ENCODE assay signal across 25 cellular contexts in genomic region chr9:35426627-35427026, GRCh38.
"Had no signal": no experiment of that assay in that cellular context is flagged by ENCODE, and none has a peak within 500 bp of the region (broad histone marks: within the 10 kb centered on the region; RNA-seq: fewer than 3 reads in every experiment).

No MANE protein-coding gene starts in this region.

- FAIRE-seq: astrocyte, small intestine had no signal

- H3K27ac Mint-ChIP-seq: activated naive CD8-positive, alpha-beta T cell treated with anti-CD3 and anti-CD28 coated beads for 36 hours; effector memory CD8-positive, alpha-beta T cell; stimulated activated effector memory CD8-positive, alpha-beta T cell treated with anti-CD3 and anti-CD28 coated beads, Interleukin-12 subunit alpha, Interleukin-12 subunit beta, amount 100 ng/mL, for 72 hours; stimulated activated naive CD8-positive, alpha-beta T cell treated with anti-CD3 and anti-CD28 coated beads, Interleukin-15, amount 100 ng/mL, for 72 hours had no signal

- H3K4me1 ChIP-seq: colonic mucosa, transverse colon, uterus had no signal

- H3K4me1 Mint-ChIP-seq: activated naive CD8-positive, alpha-beta T cell treated with anti-CD3 and anti-CD28 coated beads for 36 hours; naive B cell; stimulated activated effector memory CD8-positive, alpha-beta T cell treated with anti-CD3 and anti-CD28 coated beads, Interleukin-12 subunit alpha, Interleukin-12 subunit beta, amount 100 ng/mL, for 72 hours; stimulated activated naive CD8-positive, alpha-beta T cell treated with anti-CD3 and anti-CD28 coated beads, Interleukin-15, amount 100 ng/mL, for 72 hours had no signal

- H3K4me3 ChIP-seq: colonic mucosa, dorsolateral prefrontal cortex, gastrocnemius medialis, transverse colon, uterus had no signal

- H3K27ac ChIP-seq: colonic mucosa, dorsolateral prefrontal cortex, gastrocnemius medialis, transverse colon, uterus had no signal

- H3K9me3 Mint-ChIP-seq: stimulated activated effector memory CD8-positive, alpha-beta T cell treated with anti-CD3 and anti-CD28 coated beads, Interleukin-12 subunit alpha, Interleukin-12 subunit beta, amount 100 ng/mL, for 72 hours had no signal

- H3K9me3 ChIP-seq: colonic mucosa, uterus had no signal

- DNase-seq: activated CD4-positive, alpha-beta T cell treated with anti-CD3 and anti-CD28 coated beads for 4 hours; activated CD4-positive, alpha-beta T cell treated with anti-CD3 and anti-CD28 coated beads, Interleukin-2, amount 50 U/mL, for 48 hours; activated CD4-positive, CD25-positive, alpha-beta regulatory T cell; activated CD8-positive, alpha-beta memory T cell treated with anti-CD3 and anti-CD28 coated beads, Interleukin-2, amount 50 U/mL, for 48 hours; activated naive CD4-positive, alpha-beta T cell treated with Interleukin-2 at 50 U/mL for 16 hours; activated naive CD8-positive, alpha-beta T cell treated with anti-CD3 and anti-CD28 coated beads for 36 hours; activated T-cell treated with anti-CD3 and anti-CD28 coated beads, Interleukin-2, amount 50 U/mL, for 48 hours; colonic mucosa; dorsolateral prefrontal cortex; effector memory CD8-positive, alpha-beta T cell; gastrocnemius medialis; hippocampal formation; kidney glomerular epithelial cell; mesendoderm; naive B cell; occipital lobe; small intestine; stimulated activated CD4-positive, alpha-beta T cell treated with anti-CD3 and anti-CD28 coated beads, Interleukin-2, amount 100 ng/mL, for 24 hours; stimulated activated naive CD8-positive, alpha-beta T cell treated with anti-CD3 and anti-CD28 coated beads, Interleukin-15, amount 100 ng/mL, for 72 hours; T-helper 9 cell; transverse colon; uterus had no signal

- ATAC-seq: effector memory CD8-positive, alpha-beta T cell; gastrocnemius medialis; sciatic nerve; stimulated activated effector memory CD8-positive, alpha-beta T cell treated with anti-CD3 and anti-CD28 coated beads, Interleukin-12 subunit alpha, Interleukin-12 subunit beta, amount 100 ng/mL, for 72 hours; stimulated activated naive CD8-positive, alpha-beta T cell treated with anti-CD3 and anti-CD28 coated beads, Interleukin-15, amount 100 ng/mL, for 72 hours had no signal

- H3K4me3 Mint-ChIP-seq: activated naive CD8-positive, alpha-beta T cell treated with anti-CD3 and anti-CD28 coated beads for 36 hours; effector memory CD8-positive, alpha-beta T cell; naive B cell; stimulated activated effector memory CD8-positive, alpha-beta T cell treated with anti-CD3 and anti-CD28 coated beads, Interleukin-12 subunit alpha, Interleukin-12 subunit beta, amount 100 ng/mL, for 72 hours; stimulated activated naive CD8-positive, alpha-beta T cell treated with anti-CD3 and anti-CD28 coated beads, Interleukin-15, amount 100 ng/mL, for 72 hours had no signal

- H3K27me3 ChIP-seq: colonic mucosa, dorsolateral prefrontal cortex, gastrocnemius medialis, transverse colon, uterus had no signal

- H3K36me3 Mint-ChIP-seq: stimulated activated effector memory CD8-positive, alpha-beta T cell treated with anti-CD3 and anti-CD28 coated beads, Interleukin-12 subunit alpha, Interleukin-12 subunit beta, amount 100 ng/mL, for 72 hours had no signal

- H3K36me3 ChIP-seq: colonic mucosa, gastrocnemius medialis, transverse colon, uterus had no signal
